2 cellular contexts compared by ENCODE assay signal in the genomic region with DNA sequence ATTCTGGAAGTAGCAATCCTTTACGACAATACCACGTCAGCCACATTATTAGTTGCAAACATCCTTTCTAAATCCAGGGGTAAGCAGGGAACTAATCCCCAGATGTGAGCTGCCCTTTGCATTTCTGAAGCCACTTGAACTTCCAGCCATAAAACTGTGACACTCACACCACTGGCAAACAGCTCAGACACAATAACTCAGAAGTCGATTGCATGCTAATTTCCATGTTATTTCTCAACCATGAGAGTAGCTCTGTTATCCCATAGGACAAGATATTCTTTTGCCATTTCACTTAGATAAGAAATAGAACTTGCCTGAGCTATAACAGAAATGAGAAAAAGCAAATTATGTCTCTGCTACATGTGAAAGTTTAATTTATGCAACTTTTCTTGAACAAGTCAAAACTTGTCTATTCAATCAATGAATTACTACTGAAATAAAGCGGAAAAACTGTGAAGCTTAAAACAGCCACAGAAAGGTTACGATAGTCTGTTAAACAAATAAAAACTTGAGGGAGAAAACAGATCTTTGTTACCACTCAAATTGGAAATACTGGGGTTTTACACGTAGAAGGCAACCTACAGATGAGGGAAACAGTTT.
TF ChIP-seq lines count a peak whose summit lies in the region.

No MANE protein-coding gene starts in this region.

TF ChIP-seq in liver, 16 proteins besides CTCF, POLR2A, EP300 and RAD21 (continued from another document):
- TF ChIP-seq EGR1 (IDR thresholded peaks at IDR 0.05; ENCODE audit: low read depth in 2 of 2): no peak
- no peak for TF ChIP-seq FOXA2 (IDR thresholded peaks at IDR 0.05)
- TF ChIP-seq, protein P1, sequence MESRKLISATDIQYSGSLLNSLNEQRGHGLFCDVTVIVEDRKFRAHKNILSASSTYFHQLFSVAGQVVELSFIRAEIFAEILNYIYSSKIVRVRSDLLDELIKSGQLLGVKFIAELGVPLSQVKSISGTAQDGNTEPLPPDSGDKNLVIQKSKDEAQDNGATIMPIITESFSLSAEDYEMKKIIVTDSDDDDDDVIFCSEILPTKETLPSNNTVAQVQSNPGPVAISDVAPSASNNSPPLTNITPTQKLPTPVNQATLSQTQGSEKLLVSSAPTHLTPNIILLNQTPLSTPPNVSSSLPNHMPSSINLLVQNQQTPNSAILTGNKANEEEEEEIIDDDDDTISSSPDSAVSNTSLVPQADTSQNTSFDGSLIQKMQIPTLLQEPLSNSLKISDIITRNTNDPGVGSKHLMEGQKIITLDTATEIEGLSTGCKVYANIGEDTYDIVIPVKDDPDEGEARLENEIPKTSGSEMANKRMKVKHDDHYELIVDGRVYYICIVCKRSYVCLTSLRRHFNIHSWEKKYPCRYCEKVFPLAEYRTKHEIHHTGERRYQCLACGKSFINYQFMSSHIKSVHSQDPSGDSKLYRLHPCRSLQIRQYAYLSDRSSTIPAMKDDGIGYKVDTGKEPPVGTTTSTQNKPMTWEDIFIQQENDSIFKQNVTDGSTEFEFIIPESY (IDR thresholded peaks at IDR 0.05): no peak
- TF ChIP-seq, protein P2, sequence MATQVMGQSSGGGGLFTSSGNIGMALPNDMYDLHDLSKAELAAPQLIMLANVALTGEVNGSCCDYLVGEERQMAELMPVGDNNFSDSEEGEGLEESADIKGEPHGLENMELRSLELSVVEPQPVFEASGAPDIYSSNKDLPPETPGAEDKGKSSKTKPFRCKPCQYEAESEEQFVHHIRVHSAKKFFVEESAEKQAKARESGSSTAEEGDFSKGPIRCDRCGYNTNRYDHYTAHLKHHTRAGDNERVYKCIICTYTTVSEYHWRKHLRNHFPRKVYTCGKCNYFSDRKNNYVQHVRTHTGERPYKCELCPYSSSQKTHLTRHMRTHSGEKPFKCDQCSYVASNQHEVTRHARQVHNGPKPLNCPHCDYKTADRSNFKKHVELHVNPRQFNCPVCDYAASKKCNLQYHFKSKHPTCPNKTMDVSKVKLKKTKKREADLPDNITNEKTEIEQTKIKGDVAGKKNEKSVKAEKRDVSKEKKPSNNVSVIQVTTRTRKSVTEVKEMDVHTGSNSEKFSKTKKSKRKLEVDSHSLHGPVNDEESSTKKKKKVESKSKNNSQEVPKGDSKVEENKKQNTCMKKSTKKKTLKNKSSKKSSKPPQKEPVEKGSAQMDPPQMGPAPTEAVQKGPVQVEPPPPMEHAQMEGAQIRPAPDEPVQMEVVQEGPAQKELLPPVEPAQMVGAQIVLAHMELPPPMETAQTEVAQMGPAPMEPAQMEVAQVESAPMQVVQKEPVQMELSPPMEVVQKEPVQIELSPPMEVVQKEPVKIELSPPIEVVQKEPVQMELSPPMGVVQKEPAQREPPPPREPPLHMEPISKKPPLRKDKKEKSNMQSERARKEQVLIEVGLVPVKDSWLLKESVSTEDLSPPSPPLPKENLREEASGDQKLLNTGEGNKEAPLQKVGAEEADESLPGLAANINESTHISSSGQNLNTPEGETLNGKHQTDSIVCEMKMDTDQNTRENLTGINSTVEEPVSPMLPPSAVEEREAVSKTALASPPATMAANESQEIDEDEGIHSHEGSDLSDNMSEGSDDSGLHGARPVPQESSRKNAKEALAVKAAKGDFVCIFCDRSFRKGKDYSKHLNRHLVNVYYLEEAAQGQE (IDR thresholded peaks at IDR 0.05): no peak
- TF ChIP-seq RXRA (IDR thresholded peaks at IDR 0.05): peak; percentile 19 to 35
- TF ChIP-seq NR2F2 (IDR thresholded peaks at IDR 0.05): no peak
- peak; percentile 25 to 29 for TF ChIP-seq HNF4A (conservative IDR thresholded peaks at IDR 0.05)
- TF ChIP-seq FOXA1 (IDR thresholded peaks at IDR 0.05): no peak
- TF ChIP-seq SP1 (IDR thresholded peaks at IDR 0.05): peak; percentile 46
- TF ChIP-seq YY1 (IDR thresholded peaks at IDR 0.05): peak; percentile 69

TF ChIP-seq in HepG2, 621 proteins besides CTCF, POLR2A, EP300 and RAD21 (continued from another document):
- TF ChIP-seq, protein P3, sequence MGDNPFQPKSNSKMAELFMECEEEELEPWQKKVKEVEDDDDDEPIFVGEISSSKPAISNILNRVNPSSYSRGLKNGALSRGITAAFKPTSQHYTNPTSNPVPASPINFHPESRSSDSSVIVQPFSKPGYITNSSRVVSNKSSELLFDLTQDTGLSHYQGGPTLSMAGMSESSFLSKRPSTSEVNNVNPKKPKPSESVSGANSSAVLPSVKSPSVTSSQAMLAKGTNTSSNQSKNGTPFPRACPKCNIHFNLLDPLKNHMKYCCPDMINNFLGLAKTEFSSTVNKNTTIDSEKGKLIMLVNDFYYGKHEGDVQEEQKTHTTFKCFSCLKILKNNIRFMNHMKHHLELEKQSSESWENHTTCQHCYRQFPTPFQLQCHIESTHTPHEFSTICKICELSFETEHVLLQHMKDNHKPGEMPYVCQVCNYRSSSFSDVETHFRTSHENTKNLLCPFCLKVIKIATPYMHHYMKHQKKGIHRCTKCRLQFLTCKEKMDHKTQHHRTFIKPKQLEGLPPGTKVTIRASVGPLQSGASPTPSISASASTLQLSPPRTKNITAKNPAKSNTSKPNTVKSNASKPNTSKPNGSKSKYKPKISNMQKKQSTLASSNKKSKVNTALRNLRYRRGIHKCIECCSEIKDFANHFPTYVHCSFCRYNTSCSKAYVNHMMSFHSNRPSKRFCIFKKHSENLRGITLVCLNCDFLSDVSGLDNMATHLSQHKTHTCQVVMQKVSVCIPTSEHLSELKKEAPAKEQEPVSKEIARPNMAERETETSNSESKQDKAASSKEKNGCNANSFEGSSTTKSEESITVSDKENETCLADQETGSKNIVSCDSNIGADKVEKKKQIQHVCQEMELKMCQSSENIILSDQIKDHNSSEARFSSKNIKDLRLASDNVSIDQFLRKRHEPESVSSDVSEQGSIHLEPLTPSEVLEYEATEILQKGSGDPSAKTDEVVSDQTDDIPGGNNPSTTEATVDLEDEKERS (CRISPR knock-in tag; IDR thresholded peaks at IDR 0.05): no peak
- TF ChIP-seq, protein P4, sequence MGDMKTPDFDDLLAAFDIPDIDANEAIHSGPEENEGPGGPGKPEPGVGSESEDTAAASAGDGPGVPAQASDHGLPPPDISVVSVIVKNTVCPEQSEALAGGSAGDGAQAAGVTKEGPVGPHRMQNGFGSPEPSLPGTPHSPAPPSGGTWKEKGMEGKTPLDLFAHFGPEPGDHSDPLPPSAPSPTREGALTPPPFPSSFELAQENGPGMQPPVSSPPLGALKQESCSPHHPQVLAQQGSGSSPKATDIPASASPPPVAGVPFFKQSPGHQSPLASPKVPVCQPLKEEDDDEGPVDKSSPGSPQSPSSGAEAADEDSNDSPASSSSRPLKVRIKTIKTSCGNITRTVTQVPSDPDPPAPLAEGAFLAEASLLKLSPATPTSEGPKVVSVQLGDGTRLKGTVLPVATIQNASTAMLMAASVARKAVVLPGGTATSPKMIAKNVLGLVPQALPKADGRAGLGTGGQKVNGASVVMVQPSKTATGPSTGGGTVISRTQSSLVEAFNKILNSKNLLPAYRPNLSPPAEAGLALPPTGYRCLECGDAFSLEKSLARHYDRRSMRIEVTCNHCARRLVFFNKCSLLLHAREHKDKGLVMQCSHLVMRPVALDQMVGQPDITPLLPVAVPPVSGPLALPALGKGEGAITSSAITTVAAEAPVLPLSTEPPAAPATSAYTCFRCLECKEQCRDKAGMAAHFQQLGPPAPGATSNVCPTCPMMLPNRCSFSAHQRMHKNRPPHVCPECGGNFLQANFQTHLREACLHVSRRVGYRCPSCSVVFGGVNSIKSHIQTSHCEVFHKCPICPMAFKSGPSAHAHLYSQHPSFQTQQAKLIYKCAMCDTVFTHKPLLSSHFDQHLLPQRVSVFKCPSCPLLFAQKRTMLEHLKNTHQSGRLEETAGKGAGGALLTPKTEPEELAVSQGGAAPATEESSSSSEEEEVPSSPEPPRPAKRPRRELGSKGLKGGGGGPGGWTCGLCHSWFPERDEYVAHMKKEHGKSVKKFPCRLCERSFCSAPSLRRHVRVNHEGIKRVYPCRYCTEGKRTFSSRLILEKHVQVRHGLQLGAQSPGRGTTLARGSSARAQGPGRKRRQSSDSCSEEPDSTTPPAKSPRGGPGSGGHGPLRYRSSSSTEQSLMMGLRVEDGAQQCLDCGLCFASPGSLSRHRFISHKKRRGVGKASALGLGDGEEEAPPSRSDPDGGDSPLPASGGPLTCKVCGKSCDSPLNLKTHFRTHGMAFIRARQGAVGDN (CRISPR knock-in tag; IDR thresholded peaks at IDR 0.05): no peak
- TF ChIP-seq TOPORS (CRISPR knock-in tag; IDR thresholded peaks at IDR 0.05) (no peak), SP1 (IDR thresholded peaks at IDR 0.05) (no peak), SP1 (CRISPR knock-in tag; IDR thresholded peaks at IDR 0.05) (no peak), ZNF670 (CRISPR knock-in tag; IDR thresholded peaks at IDR 0.05; ENCODE audit: borderline replicate concordance) (no peak), STAG1 (CRISPR knock-in tag; IDR thresholded peaks at IDR 0.05) (no peak), ZMAT3 (CRISPR knock-in tag; conservative IDR thresholded peaks at IDR 0.05) (no peak), HMGA1 (CRISPR knock-in tag; conservative IDR thresholded peaks at IDR 0.05) (no peak), ZNF24 (IDR thresholded peaks at IDR 0.05) (no peak), POLR2G (IDR thresholded peaks at IDR 0.05; ENCODE audit: low read depth, low read length) (no peak), HNRNPH1 (optimal IDR thresholded peaks at IDR 0.05; ENCODE audit: low read depth, low read length) (no peak), ZNF329 (CRISPR knock-in tag; IDR thresholded peaks at IDR 0.05; ENCODE audit: low read depth) (no peak)
- TF ChIP-seq, protein P5, sequence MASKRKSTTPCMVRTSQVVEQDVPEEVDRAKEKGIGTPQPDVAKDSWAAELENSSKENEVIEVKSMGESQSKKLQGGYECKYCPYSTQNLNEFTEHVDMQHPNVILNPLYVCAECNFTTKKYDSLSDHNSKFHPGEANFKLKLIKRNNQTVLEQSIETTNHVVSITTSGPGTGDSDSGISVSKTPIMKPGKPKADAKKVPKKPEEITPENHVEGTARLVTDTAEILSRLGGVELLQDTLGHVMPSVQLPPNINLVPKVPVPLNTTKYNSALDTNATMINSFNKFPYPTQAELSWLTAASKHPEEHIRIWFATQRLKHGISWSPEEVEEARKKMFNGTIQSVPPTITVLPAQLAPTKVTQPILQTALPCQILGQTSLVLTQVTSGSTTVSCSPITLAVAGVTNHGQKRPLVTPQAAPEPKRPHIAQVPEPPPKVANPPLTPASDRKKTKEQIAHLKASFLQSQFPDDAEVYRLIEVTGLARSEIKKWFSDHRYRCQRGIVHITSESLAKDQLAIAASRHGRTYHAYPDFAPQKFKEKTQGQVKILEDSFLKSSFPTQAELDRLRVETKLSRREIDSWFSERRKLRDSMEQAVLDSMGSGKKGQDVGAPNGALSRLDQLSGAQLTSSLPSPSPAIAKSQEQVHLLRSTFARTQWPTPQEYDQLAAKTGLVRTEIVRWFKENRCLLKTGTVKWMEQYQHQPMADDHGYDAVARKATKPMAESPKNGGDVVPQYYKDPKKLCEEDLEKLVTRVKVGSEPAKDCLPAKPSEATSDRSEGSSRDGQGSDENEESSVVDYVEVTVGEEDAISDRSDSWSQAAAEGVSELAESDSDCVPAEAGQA (IDR thresholded peaks at IDR 0.05; ENCODE audit: low read depth): no peak
- TF ChIP-seq, protein P5 (CRISPR knock-in tag; IDR thresholded peaks at IDR 0.05; ENCODE audit: borderline replicate concordance): no peak
- TF ChIP-seq, protein P6, sequence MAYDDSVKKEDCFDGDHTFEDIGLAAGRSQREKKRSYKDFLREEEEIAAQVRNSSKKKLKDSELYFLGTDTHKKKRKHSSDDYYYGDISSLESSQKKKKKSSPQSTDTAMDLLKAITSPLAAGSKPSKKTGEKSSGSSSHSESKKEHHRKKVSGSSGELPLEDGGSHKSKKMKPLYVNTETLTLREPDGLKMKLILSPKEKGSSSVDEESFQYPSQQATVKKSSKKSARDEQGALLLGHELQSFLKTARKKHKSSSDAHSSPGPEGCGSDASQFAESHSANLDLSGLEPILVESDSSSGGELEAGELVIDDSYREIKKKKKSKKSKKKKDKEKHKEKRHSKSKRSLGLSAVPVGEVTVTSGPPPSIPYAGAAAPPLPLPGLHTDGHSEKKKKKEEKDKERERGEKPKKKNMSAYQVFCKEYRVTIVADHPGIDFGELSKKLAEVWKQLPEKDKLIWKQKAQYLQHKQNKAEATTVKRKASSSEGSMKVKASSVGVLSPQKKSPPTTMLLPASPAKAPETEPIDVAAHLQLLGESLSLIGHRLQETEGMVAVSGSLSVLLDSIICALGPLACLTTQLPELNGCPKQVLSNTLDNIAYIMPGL (CRISPR knock-in tag; IDR thresholded peaks at IDR 0.05; ENCODE audit: borderline replicate concordance in 1 of 2, low read depth in 1 of 2): no peak
- TF ChIP-seq, protein P7, sequence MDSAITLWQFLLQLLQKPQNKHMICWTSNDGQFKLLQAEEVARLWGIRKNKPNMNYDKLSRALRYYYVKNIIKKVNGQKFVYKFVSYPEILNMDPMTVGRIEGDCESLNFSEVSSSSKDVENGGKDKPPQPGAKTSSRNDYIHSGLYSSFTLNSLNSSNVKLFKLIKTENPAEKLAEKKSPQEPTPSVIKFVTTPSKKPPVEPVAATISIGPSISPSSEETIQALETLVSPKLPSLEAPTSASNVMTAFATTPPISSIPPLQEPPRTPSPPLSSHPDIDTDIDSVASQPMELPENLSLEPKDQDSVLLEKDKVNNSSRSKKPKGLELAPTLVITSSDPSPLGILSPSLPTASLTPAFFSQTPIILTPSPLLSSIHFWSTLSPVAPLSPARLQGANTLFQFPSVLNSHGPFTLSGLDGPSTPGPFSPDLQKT (CRISPR knock-in tag; IDR thresholded peaks at IDR 0.05; ENCODE audit: borderline replicate concordance): no peak
TF ChIP-seq in HepG2: peak in this region for 0.
